8 cellular contexts compared by ENCODE assay signal in the genomic region with DNA sequence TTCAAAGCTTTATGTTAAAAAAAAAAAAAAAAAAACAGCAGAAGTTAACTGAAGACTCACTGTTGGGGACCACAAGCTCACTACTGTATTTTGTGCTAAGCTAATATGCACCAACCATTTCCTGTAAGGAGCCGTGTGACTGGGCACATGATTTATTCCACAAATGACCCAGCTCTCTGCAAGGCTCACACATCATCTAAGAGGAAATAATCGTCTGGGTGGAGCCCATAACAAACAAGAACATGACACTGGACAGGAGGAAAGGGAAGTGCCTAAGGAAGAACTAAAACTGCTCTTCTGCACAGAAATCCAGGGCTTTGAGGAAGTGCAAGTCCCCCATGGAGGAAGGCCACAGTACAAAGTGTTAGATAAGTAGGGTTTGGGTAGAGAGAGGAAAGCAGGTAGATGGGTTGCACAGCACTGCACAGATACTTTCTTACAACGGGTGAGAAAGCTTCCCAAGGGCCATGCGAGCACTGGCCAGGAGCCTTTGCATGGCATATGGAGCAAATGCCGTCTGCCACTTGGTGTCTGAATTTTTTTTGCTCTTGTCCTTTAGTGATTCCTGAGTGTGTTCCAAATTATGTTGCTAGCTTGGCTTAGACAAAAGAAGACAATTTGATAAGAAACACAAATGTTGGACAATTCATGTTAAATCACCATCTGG. TPM values are rescaled to one million over a fixed set of nuclear protein-coding genes. Genes with fewer than 3 reads are reported as not detected.
A peak's percentile ranks its signal among the peaks of the same experiment; 100 is the strongest.
DNase-seq lines count a peak whose midpoint lies in the region; ATAC-seq and TF ChIP-seq lines count a peak whose summit lies in the region.

No MANE protein-coding gene starts in this region.

- no peak overlapping the region for H2AFZ ChIP-seq in GM23248

- H3K36me3 ChIP-seq in GM23248 (ENCODE audit: low read depth): peaks cover 4% of the 10 kb centered on the region; the same call in 1 of the 2 replicates
- peaks cover 0 to 12% (median 0%) of the 10 kb centered on the region in 9 donors for H3K36me3 ChIP-seq in heart right ventricle
- no peaks in the 10 kb centered on the region for H3K36me3 ChIP-seq in skeletal muscle tissue (ENCODE audit: control insufficient read depth in 3 of 3, insufficient read depth in 3 of 3, low read length in 3 of 3)
- H3K36me3 ChIP-seq in MG63: peaks cover 56% of the 10 kb centered on the region

- TF ChIP-seq CTCF in GM10266 (IDR thresholded peaks at IDR 0.05; ENCODE audit: control insufficient read depth, insufficient read depth, low read depth, missing control alignments) (no peak), NB4 (IDR thresholded peaks at IDR 0.05; ENCODE audit: low read depth, low read length) (no peak), heart right ventricle (IDR thresholded peaks at IDR 0.05) (no peak)

- H3K27ac Mint-ChIP-seq in activated T-helper 2 cell treated with anti-CD3 and anti-CD28 coated beads, Interferon-gamma antibody, Interleukin-2, Interleukin-4, amounts not matched to agents 10 μg/mL and 5 μg/mL and 100 μg/mL, durations not matched to agents 14 hours and 24 hours and 36 hours: peak overlapping the region; percentile 84

- peak; percentile 24 to 83 (median 68) for ATAC-seq in heart right ventricle
- ATAC-seq in HG03025 (IDR thresholded peaks at IDR 0.05; ENCODE audit: low FRiP score, unreplicated experiment): no peak

- no peaks in the 10 kb centered on the region for H3K27me3 ChIP-seq in GM23248 (replicated peaks; ENCODE audit: insufficient read depth)
- H3K27me3 ChIP-seq in heart right ventricle: no peaks in the 10 kb centered on the region
- H3K27me3 ChIP-seq in skeletal muscle tissue (ENCODE audit: control insufficient read depth in 3 of 3, insufficient read depth in 3 of 3, low read length in 3 of 3): no peaks in the 10 kb centered on the region
- H3K27me3 ChIP-seq in MG63: no peaks in the 10 kb centered on the region

- DNase-seq in GM10266 (ENCODE audit: extremely low spot score) (peak; percentile 21), GM23248 (peak; percentile 77), NB4 (ENCODE audit: low read depth) (peak; percentile 81), heart right ventricle (peak in 1 of 2 donors; percentile 49), MG63 (no peak)
- DNase-seq in activated T-helper 2 cell treated with anti-CD3 and anti-CD28 coated beads, Interferon-gamma antibody, Interleukin-2, Interleukin-4, amounts not matched to agents 10 μg/mL and 5 μg/mL and 100 μg/mL, durations not matched to agents 14 hours and 24 hours and 36 hours (ENCODE audit: low spot score): peak; percentile 18

- H3K9me3 ChIP-seq in GM23248 (ENCODE audit: low read depth) (no peaks in the 10 kb centered on the region), heart right ventricle (no peaks in the 10 kb centered on the region), skeletal muscle tissue (ENCODE audit: control insufficient read depth in 3 of 3, low read length in 3 of 3) (no peaks in the 10 kb centered on the region), MG63 (no peaks in the 10 kb centered on the region)

- H3K79me2 ChIP-seq in GM23248 (ENCODE audit: insufficient read depth): peaks cover 98% of the 10 kb centered on the region

- H3F3A ChIP-seq in GM23248 (ENCODE audit: insufficient read depth): peaks cover 83% of the 10 kb centered on the region

- intact Hi-C loops in activated T-helper 2 cell treated with anti-CD3 and anti-CD28 coated beads, Interferon-gamma antibody, Interleukin-2, Interleukin-4, amounts not matched to agents 10 μg/mL and 5 μg/mL and 100 μg/mL, durations not matched to agents 14 hours and 24 hours and 36 hours (cut with micrococcal nuclease): loop anchor here (2.0 to 10.0 kb wide), 2 partner anchors 27 to 55 kb away; a partner anchor contains a TSS
- intact Hi-C loops in heart right ventricle (cut with DNase I): loop anchor here in 3 of 10 donors (2.0 kb wide), 2 partner anchors 23 to 27 kb away; a partner anchor contains a TSS

- H3K4me1 Mint-ChIP-seq in activated T-helper 2 cell treated with anti-CD3 and anti-CD28 coated beads, Interferon-gamma antibody, Interleukin-2, Interleukin-4, amounts not matched to agents 10 μg/mL and 5 μg/mL and 100 μg/mL, durations not matched to agents 14 hours and 24 hours and 36 hours (ENCODE audit: low read depth): peaks cover 66% of the 10 kb centered on the region

- no peaks in the 10 kb centered on the region for H3K9me3 Mint-ChIP-seq in activated T-helper 2 cell treated with anti-CD3 and anti-CD28 coated beads, Interferon-gamma antibody, Interleukin-2, Interleukin-4, amounts not matched to agents 10 μg/mL and 5 μg/mL and 100 μg/mL, durations not matched to agents 14 hours and 24 hours and 36 hours

- H3K27ac ChIP-seq in GM23248: peak overlapping the region; percentile 98
- H3K27ac ChIP-seq in heart right ventricle: peak overlapping the region in 9 of 10 donors; percentile 61 to 90 (median 80)
- peak overlapping the region; percentile 89 for H3K27ac ChIP-seq in skeletal muscle tissue (ENCODE audit: low read depth, low read length)

- no peaks in the 10 kb centered on the region for H3K9me2 ChIP-seq in GM23248 (ENCODE audit: insufficient read depth)

- in situ Hi-C loops in GM23248 (cut with MboI): no loop called here

- peaks cover 69% of the 10 kb centered on the region for H3K4me1 ChIP-seq in GM23248 (ENCODE audit: insufficient read depth)
- peaks cover 12 to 100% (median 98%) of the 10 kb centered on the region in 9 donors for H3K4me1 ChIP-seq in heart right ventricle
- H3K4me1 ChIP-seq in skeletal muscle tissue (ENCODE audit: control insufficient read depth in 3 of 3, insufficient read depth in 3 of 3, low read length in 3 of 3): peaks cover 62 to 86% (median 71%) of the 10 kb centered on the region in 3 donors

- H3K27me3 Mint-ChIP-seq in activated T-helper 2 cell treated with anti-CD3 and anti-CD28 coated beads, Interferon-gamma antibody, Interleukin-2, Interleukin-4, amounts not matched to agents 10 μg/mL and 5 μg/mL and 100 μg/mL, durations not matched to agents 14 hours and 24 hours and 36 hours (ENCODE audit: low read depth): no peaks in the 10 kb centered on the region

- peaks cover 39% of the 10 kb centered on the region for H3K36me3 Mint-ChIP-seq in activated T-helper 2 cell treated with anti-CD3 and anti-CD28 coated beads, Interferon-gamma antibody, Interleukin-2, Interleukin-4, amounts not matched to agents 10 μg/mL and 5 μg/mL and 100 μg/mL, durations not matched to agents 14 hours and 24 hours and 36 hours (ENCODE audit: low read depth)

- no peak for TF ChIP-seq POLR2A in NB4 (IDR thresholded peaks at IDR 0.05; ENCODE audit: extremely low read depth, insufficient read length)

- H3K4me2 ChIP-seq in GM23248 (ENCODE audit: unreplicated experiment): peak overlapping the region; percentile 82

- H3K9ac ChIP-seq in GM23248 (peak overlapping the region; percentile 82), skeletal muscle tissue (ENCODE audit: low read depth in 1 of 3, low read length in 3 of 3) (peak overlapping the region in 2 of 3 donors; percentile 46)

- 4 to 6% methylated on average over 5 of the region's 5 CpGs for WGBS in GM23248 (ENCODE audit: low coverage in 1 of 2, low lambda C conversion rate in 2 of 2, missing lambda C conversion rate in 2 of 2), 2 experiments
- 1 to 8% methylated on average over 5 of the region's 5 CpGs for WGBS in heart right ventricle, 2 donors

- H3K4me3 Mint-ChIP-seq in activated T-helper 2 cell treated with anti-CD3 and anti-CD28 coated beads, Interferon-gamma antibody, Interleukin-2, Interleukin-4, amounts not matched to agents 10 μg/mL and 5 μg/mL and 100 μg/mL, durations not matched to agents 14 hours and 24 hours and 36 hours (ENCODE audit: low read depth): peak overlapping the region; percentile 40

- H4K20me1 ChIP-seq in GM23248 (ENCODE audit: insufficient read depth): peaks cover 16% of the 10 kb centered on the region; the same call in 1 of the 2 replicates

- H3K4me3 ChIP-seq in GM23248 (peak overlapping the region; percentile 61), NB4 (ENCODE audit: low read depth, low read length) (no peak overlapping the region), heart right ventricle (peak overlapping the region in 2 of 10 donors; percentile 11 to 20), skeletal muscle tissue (ENCODE audit: low read length in 3 of 3) (peak overlapping the region; percentile 1 to 46 (median 45)), MG63 (no peak overlapping the region)

RNA-seq across cellular contexts. Expression of a gene that starts 24.5 kb away (rescaled TPM):
- 62.0 and 77.4 TPM in 2 replicates for total RNA-seq in GM23248 (2014; rRNA removed; shearing (Covaris generic))
- polyA plus RNA-seq in GM23248 (2016; fragmentation: Nextera tagmentation; extraction: Ambion mirVana) (116 and 123 TPM in 2 replicates), heart right ventricle (10 to 100 TPM; 26.4 to 28.8 TPM)
- 55.8 and 56.2 TPM in 2 replicates for total RNA-seq in activated T-helper 2 cell treated with anti-CD3 and anti-CD28 coated beads, Interferon-gamma antibody, Interleukin-2, Interleukin-4, amounts not matched to agents 10 μg/mL and 5 μg/mL and 100 μg/mL, durations not matched to agents 14 hours and 24 hours and 36 hours
- total RNA-seq in heart right ventricle (10 to 100 TPM; 39.0 to 67.9 (median 57.6) TPM), skeletal muscle tissue (21.4 TPM)
- 71.7 and 97.4 TPM in 2 replicates for total RNA-seq in MG63 (2014; rRNA removed; shearing (Covaris generic); ENCODE audit: low replicate concordance)

RNA-seq across cellular contexts. Expression of a gene that starts 27.5 kb away (rescaled TPM):
- total RNA-seq in GM23248 (2014; rRNA removed; shearing (Covaris generic)): 15.0 and 19.7 TPM in 2 replicates
- polyA plus RNA-seq in GM23248 (2016; fragmentation: Nextera tagmentation; extraction: Ambion mirVana) (47.1 and 51.0 TPM in 2 replicates), heart right ventricle (10 to 100 TPM; 78.3 to 93.7 TPM)
- 322 and 323 TPM in 2 replicates for total RNA-seq in activated T-helper 2 cell treated with anti-CD3 and anti-CD28 coated beads, Interferon-gamma antibody, Interleukin-2, Interleukin-4, amounts not matched to agents 10 μg/mL and 5 μg/mL and 100 μg/mL, durations not matched to agents 14 hours and 24 hours and 36 hours
- total RNA-seq in heart right ventricle (10 to 100 TPM; 63.7 to 93.8 (median 77.6) TPM), skeletal muscle tissue (49.1 TPM)
- 21.1 and 36.5 TPM in 2 replicates for total RNA-seq in MG63 (2014; rRNA removed; shearing (Covaris generic); ENCODE audit: low replicate concordance)

Comparison
In these comparisons a context has a peak if more than half of its experiments do, and no peak if none do; other contexts are left out.
1. H3K4me3 ChIP-seq: peak in GM23248 (single experiment) and skeletal muscle tissue (3 of 3); none in NB4 (single experiment) and MG63 (single experiment).
2. Peak in every context shown above with its lines, with median percentiles within 50 percentile points of each other: H3K27ac ChIP-seq.